17 cellular contexts compared by ENCODE assay signal in the genomic region with DNA sequence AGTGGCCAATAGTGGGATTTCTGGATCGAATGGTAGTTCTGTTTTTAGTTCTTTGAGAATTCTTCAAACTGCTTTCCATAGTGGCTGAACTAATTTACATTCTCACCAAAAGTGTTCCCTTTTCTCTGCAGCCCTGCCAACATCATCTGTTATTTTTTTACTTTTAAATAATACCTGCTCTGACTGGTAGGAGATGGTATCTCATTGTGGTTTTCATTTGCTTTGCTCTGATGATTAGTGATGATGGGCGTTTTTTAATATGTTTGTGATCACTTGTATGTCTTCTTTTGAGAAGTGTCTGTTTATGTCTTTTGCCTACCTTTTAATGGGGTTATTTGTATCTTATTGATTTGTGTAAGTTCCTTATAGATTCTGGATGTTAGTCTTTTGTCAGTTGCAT. TPM values are rescaled to one million over a fixed set of nuclear protein-coding genes. Genes with fewer than 3 reads are reported as not detected.
A peak's percentile ranks its signal among the peaks of the same experiment; 100 is the strongest.
DNase-seq lines count a peak whose midpoint lies in the region; ATAC-seq and TF ChIP-seq lines count a peak whose summit lies in the region.
"Had no signal": no experiment of that assay in that cellular context is flagged by ENCODE, and none has a peak within 500 bp of the region (broad histone marks: within the 10 kb centered on the region; RNA-seq: fewer than 3 reads in every experiment).

No MANE protein-coding gene starts in this region.

- H3K4me1 ChIP-seq in CD4-positive, CD25-positive, alpha-beta regulatory T cell (ENCODE audit: control insufficient read depth, insufficient read depth, low read length, poor library complexity, severe bottlenecking), result peaks cover 30% of the 10 kb centered on the region
- no peaks in the 10 kb centered on the region for H3K4me1 ChIP-seq in CD8-positive, alpha-beta T cell (ENCODE audit: insufficient read depth, low read length)
- H3K4me1 ChIP-seq: HAP-1 had no signal

- H3K9me3 Mint-ChIP-seq in CD4-positive, CD25-positive, alpha-beta regulatory T cell, result no peaks in the 10 kb centered on the region
- H3K9me3 Mint-ChIP-seq in CD8-positive, alpha-beta T cell, result no peaks in the 10 kb centered on the region
- H3K9me3 Mint-ChIP-seq in naive B cell, result no peaks in the 10 kb centered on the region
- H3K9me3 Mint-ChIP-seq: IgD-negative memory B cell had no signal

- peak overlapping the region; percentile 2 to 44 (median 35) for H3K4me3 Mint-ChIP-seq in CD4-positive, CD25-positive, alpha-beta regulatory T cell
- H3K4me3 Mint-ChIP-seq in CD8-positive, alpha-beta T cell, result no peak overlapping the region
- H3K4me3 Mint-ChIP-seq in T-helper 17 cell (no peak overlapping the region), naive B cell (no peak overlapping the region)
- H3K4me3 Mint-ChIP-seq: IgD-negative memory B cell had no signal

- H3K9me3 ChIP-seq in CD4-positive, CD25-positive, alpha-beta regulatory T cell (ENCODE audit: control insufficient read depth in 2 of 2, low read length in 2 of 2), result no peaks in the 10 kb centered on the region
- H3K9me3 ChIP-seq in CD8-positive, alpha-beta T cell (ENCODE audit: low read length), result no peaks in the 10 kb centered on the region
- H3K9me3 ChIP-seq in T-helper 17 cell (ENCODE audit: control insufficient read depth, low read length, poor library complexity, severe bottlenecking), result no peaks in the 10 kb centered on the region
- H3K9me3 ChIP-seq: HAP-1 had no signal

- H3K27ac Mint-ChIP-seq in CD4-positive, CD25-positive, alpha-beta regulatory T cell, result peak overlapping the region; percentile 55 to 84 (median 77)
- peak overlapping the region; percentile 34 for H3K27ac Mint-ChIP-seq in CD8-positive, alpha-beta T cell
- no peak overlapping the region for H3K27ac Mint-ChIP-seq in T-helper 17 cell
- peak overlapping the region in 5 of 6 donors; percentile 2 to 81 (median 41) for H3K27ac Mint-ChIP-seq in naive B cell

- ATAC-seq in CD4-positive, CD25-positive, alpha-beta regulatory T cell (ENCODE audit: low read depth in 2 of 2), result peak; percentile 60 to 66
- no peak for ATAC-seq in CD8-positive, alpha-beta T cell
- ATAC-seq in T-helper 17 cell (peak; percentile 33), naive B cell (ENCODE audit: low read depth in 2 of 2) (no peak), GM18861 (IDR thresholded peaks at IDR 0.05; ENCODE audit: unreplicated experiment) (no peak), HG02852 (IDR thresholded peaks at IDR 0.05; ENCODE audit: unreplicated experiment) (no peak), omental fat pad (ENCODE audit: low FRiP score) (no peak)
- ATAC-seq: HepG2 had no signal

- peaks cover 28% of the 10 kb centered on the region for H3K36me3 ChIP-seq in CD4-positive, CD25-positive, alpha-beta regulatory T cell (ENCODE audit: control insufficient read depth, insufficient read depth, low read length)
- peaks cover 9% of the 10 kb centered on the region for H3K36me3 ChIP-seq in CD8-positive, alpha-beta T cell (ENCODE audit: insufficient read depth, low read length)
- H3K36me3 ChIP-seq: HAP-1 had no signal

- peak in 2 of 3 donors; percentile 41 to 53 for DNase-seq in CD4-positive, CD25-positive, alpha-beta regulatory T cell
- DNase-seq in CD8-positive, alpha-beta T cell, result no peak
- DNase-seq in T-helper 17 cell (no peak), naive B cell (no peak), omental fat pad (ENCODE audit: low spot score) (no peak)
- DNase-seq: DMS153, DMS79, GDM1, GM23248, Karpas-422, KBM-7 had no signal

- peaks cover 39 to 54% (median 44%) of the 10 kb centered on the region in 4 donors for H3K4me1 Mint-ChIP-seq in CD4-positive, CD25-positive, alpha-beta regulatory T cell
- H3K4me1 Mint-ChIP-seq in CD8-positive, alpha-beta T cell (ENCODE audit: low read depth), result peaks cover 7% of the 10 kb centered on the region
- H3K4me1 Mint-ChIP-seq in T-helper 17 cell (peaks cover 12% of the 10 kb centered on the region), naive B cell (peaks cover 7 to 9% (median 8%) of the 10 kb centered on the region in 3 donors)

- H3K27ac ChIP-seq in CD4-positive, CD25-positive, alpha-beta regulatory T cell (ENCODE audit: insufficient read depth, low read length, poor library complexity, severe bottlenecking), result peak overlapping the region; percentile 58
- H3K27ac ChIP-seq in CD8-positive, alpha-beta T cell (ENCODE audit: low read depth, low read length), result no peak overlapping the region
- H3K27ac ChIP-seq: C4-2B, GM23248 had no signal

- H3K27me3 ChIP-seq in CD4-positive, CD25-positive, alpha-beta regulatory T cell (ENCODE audit: control insufficient read depth, insufficient read depth, low read length), result no peaks in the 10 kb centered on the region
- H3K27me3 ChIP-seq in CD8-positive, alpha-beta T cell (ENCODE audit: insufficient read depth, low read length), result no peaks in the 10 kb centered on the region

- H3K36me3 Mint-ChIP-seq in CD4-positive, CD25-positive, alpha-beta regulatory T cell, result peaks cover 51% of the 10 kb centered on the region
- H3K36me3 Mint-ChIP-seq in CD8-positive, alpha-beta T cell, result peaks cover 75% of the 10 kb centered on the region
- peaks cover 5% of the 10 kb centered on the region for H3K36me3 Mint-ChIP-seq in T-helper 17 cell (ENCODE audit: low read depth)
- peaks cover 16 to 39% of the 10 kb centered on the region in 2 donors for H3K36me3 Mint-ChIP-seq in naive B cell

- POLR2A ChIA-PET in CD8-positive, alpha-beta T cell (lab: Charles Lee), result no interaction called here

- H3K27me3 Mint-ChIP-seq in CD4-positive, CD25-positive, alpha-beta regulatory T cell, result no peaks in the 10 kb centered on the region
- H3K27me3 Mint-ChIP-seq in CD8-positive, alpha-beta T cell (ENCODE audit: low read depth), result no peaks in the 10 kb centered on the region
- no peaks in the 10 kb centered on the region for H3K27me3 Mint-ChIP-seq in T-helper 17 cell
- H3K27me3 Mint-ChIP-seq in naive B cell, result no peaks in the 10 kb centered on the region
- H3K27me3 Mint-ChIP-seq: IgD-negative memory B cell had no signal

- H3K4me3 ChIP-seq in CD4-positive, CD25-positive, alpha-beta regulatory T cell (ENCODE audit: low read depth, low read length), result peak overlapping the region; percentile 51
- no peak overlapping the region for H3K4me3 ChIP-seq in CD8-positive, alpha-beta T cell (ENCODE audit: low read depth, low read length)
- H3K4me3 ChIP-seq: GM23248, HAP-1 had no signal

- TF ChIP-seq CTCF in CD8-positive, alpha-beta T cell (IDR thresholded peaks at IDR 0.05), result no peak
- TF ChIP-seq CTCF in omental fat pad (IDR thresholded peaks at IDR 0.05), result no peak

- intact Hi-C loops in CD8-positive, alpha-beta T cell (cut with DNase I, micrococcal nuclease), result no loop called here

- CTCF ChIA-PET in CD8-positive, alpha-beta T cell (lab: Charles Lee), result no interaction called here

RNA-seq across cellular contexts. Expression of gene RNASEH2B, which starts 48.0 kb away (rescaled TPM):
- 96.0 TPM for total RNA-seq in CD4-positive, CD25-positive, alpha-beta regulatory T cell
- 100 to 1,000 TPM; 149 to 205 (median 183) TPM for polyA plus RNA-seq in CD4-positive, CD25-positive, alpha-beta regulatory T cell
- 10 to 100 TPM; 61.0 to 62.7 TPM for total RNA-seq in CD8-positive, alpha-beta T cell
- total RNA-seq in T-helper 17 cell (10 to 100 TPM; 64.2 to 66.0 TPM), omental fat pad (10 to 100 TPM; 25.2 to 50.3 (median 33.2) TPM)
- 100 to 1,000 TPM; 169 to 257 (median 216) TPM for polyA plus RNA-seq in naive B cell (ENCODE audit: low read depth in 6 of 6)

Comparison
In these comparisons a context has a peak if more than half of its experiments do, and no peak if none do; other contexts are left out.
1. ATAC-seq: peak in CD4-positive, CD25-positive, alpha-beta regulatory T cell (2 of 2) and T-helper 17 cell (single experiment); none in CD8-positive, alpha-beta T cell (single experiment), naive B cell (0 of 2), GM18861 (single experiment), HG02852 (single experiment) and omental fat pad (single experiment).
2. DNase-seq: peak in CD4-positive, CD25-positive, alpha-beta regulatory T cell (2 of 3); none in CD8-positive, alpha-beta T cell (0 of 7), T-helper 17 cell (0 of 3), naive B cell (single experiment) and omental fat pad (single experiment).
3. H3K4me3 Mint-ChIP-seq: peak in CD4-positive, CD25-positive, alpha-beta regulatory T cell (4 of 4); none in CD8-positive, alpha-beta T cell (single experiment), T-helper 17 cell (single experiment) and naive B cell (0 of 8).